ENCODE assay signal across 10 cellular contexts in the genomic region with DNA sequence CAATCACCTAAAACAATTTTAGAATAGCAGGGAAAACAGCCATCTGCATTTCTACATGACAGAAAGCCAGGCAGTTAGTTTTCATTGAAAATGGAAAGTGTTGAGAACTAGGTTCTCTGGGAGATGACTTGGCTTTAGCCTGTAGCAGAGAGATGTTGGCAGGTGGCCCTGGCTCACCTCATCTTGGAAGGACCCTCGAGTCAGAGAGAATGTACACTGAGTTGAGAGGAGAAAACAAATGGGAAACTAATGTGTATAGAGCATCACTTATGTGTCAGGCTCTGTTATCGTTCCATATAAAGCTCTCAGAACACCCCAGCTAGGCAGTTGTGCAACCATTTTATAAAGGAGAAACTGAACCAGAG. TPM values are rescaled to one million over a fixed set of nuclear protein-coding genes. Genes with fewer than 3 reads are reported as not detected.
A peak's percentile ranks its signal among the peaks of the same experiment; 100 is the strongest.
DNase-seq lines count a peak whose midpoint lies in the region; ATAC-seq and TF ChIP-seq lines count a peak whose summit lies in the region.
"Had no signal": no experiment of that assay in that cellular context is flagged by ENCODE, and none has a peak within 500 bp of the region (broad histone marks: within the 10 kb centered on the region; RNA-seq: fewer than 3 reads in every experiment).

No MANE protein-coding gene starts in this region.

- H4K20me1 ChIP-seq in SK-N-SH (ENCODE audit: insufficient read depth), result no peaks in the 10 kb centered on the region

- H3K9me3 ChIP-seq in SK-N-SH (no peaks in the 10 kb centered on the region), RWPE2 (ENCODE audit: severe bottlenecking) (no peaks in the 10 kb centered on the region), left ventricle myocardium inferior (replicated peaks) (no peaks in the 10 kb centered on the region), stomach (no peaks in the 10 kb centered on the region)

- POLR2A ChIA-PET in SK-N-SH (lab: Yijun Ruan, JAX), result no interaction called here

- CTCF ChIA-PET in SK-N-SH (lab: Yijun Ruan, JAX), result interaction anchor here (1.3 kb wide), 1 partner anchor 12 kb away, joined by 3 read pairs; no protein-coding TSS in a partner anchor

- peaks cover 12 to 26% of the 10 kb centered on the region in 2 experiments for H3K4me1 ChIP-seq in SK-N-SH (ENCODE audit: control insufficient read depth in 1 of 2, insufficient read depth in 2 of 2, low read depth in 1 of 2, low read length in 1 of 2)
- H3K4me1 ChIP-seq in RWPE2 (ENCODE audit: insufficient read depth, poor library complexity, severe bottlenecking), result peaks cover 31% of the 10 kb centered on the region
- H3K4me1 ChIP-seq in left ventricle myocardium inferior, result peaks cover 98% of the 10 kb centered on the region
- H3K4me1 ChIP-seq in stomach, result peaks cover 71 to 100% (median 85%) of the 10 kb centered on the region in 4 donors

- DNase-seq in SK-N-SH, result no peak
- no peak for DNase-seq in RWPE2 (ENCODE audit: low spot score)
- DNase-seq in left ventricle myocardium inferior, result no peak
- no peak for DNase-seq in stomach
- no peak for DNase-seq in NCI-H2029 (lab: John Stamatoyannopoulos, UW)
- DNase-seq in hepatic stellate cell (ENCODE audit: low spot score), result no peak
- DNase-seq: activated gamma-delta T cell treated with Interleukin-2 at 50 U/mL for 16 hours, NCI-H1694 treated with DMSO at 0.1 percent for 48 hours had no signal

- TF ChIP-seq CTCF in SK-N-SH (IDR thresholded peaks at IDR 0.05), result no peak
- TF ChIP-seq CTCF in RWPE2 (IDR thresholded peaks at IDR 0.05; ENCODE audit: poor library complexity, severe bottlenecking), result no peak
- no peak for TF ChIP-seq CTCF in left ventricle myocardium inferior (IDR thresholded peaks at IDR 0.05; ENCODE audit: borderline replicate concordance)
- TF ChIP-seq CTCF in stomach (IDR thresholded peaks at IDR 0.05), result no peak

- no peak for TF ChIP-seq RAD21 in SK-N-SH (IDR thresholded peaks at IDR 0.05; ENCODE audit: low read length)

- H3K4me3 ChIP-seq in SK-N-SH (ENCODE audit: low read depth in 2 of 2, low read length in 1 of 2) (no peak overlapping the region), RWPE2 (ENCODE audit: severe bottlenecking) (no peak overlapping the region), left ventricle myocardium inferior (no peak overlapping the region), stomach (no peak overlapping the region)

- no peak for TF ChIP-seq POLR2A in stomach (IDR thresholded peaks at IDR 0.05)

- no peaks in the 10 kb centered on the region for H3K9me2 ChIP-seq in SK-N-SH

- H3K9ac ChIP-seq in SK-N-SH, result no peak overlapping the region

- no peak for TF ChIP-seq EP300 in SK-N-SH (IDR thresholded peaks at IDR 0.05; ENCODE audit: borderline replicate concordance in 1 of 2, low read depth in 1 of 2, low read length in 1 of 2)
- no peak for TF ChIP-seq EP300 in stomach (IDR thresholded peaks at IDR 0.05)

- H3K27me3 ChIP-seq in SK-N-SH (ENCODE audit: insufficient read depth) (no peaks in the 10 kb centered on the region), RWPE2 (ENCODE audit: insufficient read depth, poor library complexity, severe bottlenecking) (no peaks in the 10 kb centered on the region), left ventricle myocardium inferior (ENCODE audit: low read depth) (no peaks in the 10 kb centered on the region), stomach (no peaks in the 10 kb centered on the region)

- H3F3A ChIP-seq in SK-N-SH (replicated peaks; ENCODE audit: insufficient read depth), result peaks cover 21% of the 10 kb centered on the region

- peak overlapping the region in 1 of 2 experiments; percentile 25; a peak in 1 of 4 replicates for H3K27ac ChIP-seq in SK-N-SH (ENCODE audit: low read depth in 2 of 2, low read length in 1 of 2)
- H3K27ac ChIP-seq in RWPE2 (ENCODE audit: poor library complexity, severe bottlenecking), result peak overlapping the region; percentile 4
- H3K27ac ChIP-seq in left ventricle myocardium inferior (replicated peaks), result peak overlapping the region; percentile 73
- peak overlapping the region; percentile 38 to 75 (median 67) for H3K27ac ChIP-seq in stomach

- intact Hi-C loops in left ventricle myocardium inferior (cut with micrococcal nuclease), result no loop called here
- intact Hi-C loops in stomach (cut with DNase I; ENCODE audit: low total_unique reads), result no loop called here

- H3K4me2 ChIP-seq in SK-N-SH, result no peak overlapping the region; the same call in 1 of the 2 replicates

- 68% methylated on average over 2 of the region's 2 CpGs for WGBS in SK-N-SH (ENCODE audit: low lambda C conversion rate)
- 31 to 37% (median 35%) methylated on average over 2 of the region's 2 CpGs for WGBS in stomach, 5 donors

- H3K36me3 ChIP-seq in SK-N-SH (replicated peaks in 1 of 2; ENCODE audit: control insufficient read depth in 1 of 2, insufficient read depth in 2 of 2, low read length in 1 of 2) (peaks cover 0 to 5% of the 10 kb centered on the region in 2 experiments), RWPE2 (ENCODE audit: low read depth) (peaks cover 21% of the 10 kb centered on the region), left ventricle myocardium inferior (peaks cover 18% of the 10 kb centered on the region), stomach (peaks cover 0 to 27% (median 17%) of the 10 kb centered on the region in 4 donors)

- ATAC-seq in SK-N-SH treated with all-trans-retinoic acid at 6 μM for 48 hours, result no peak
- ATAC-seq in RWPE2 (ENCODE audit: low read depth), result no peak
- no peak for ATAC-seq in GM21717 (IDR thresholded peaks at IDR 0.05; ENCODE audit: unreplicated experiment)

- H2AFZ ChIP-seq in SK-N-SH (ENCODE audit: low read depth), result no peak overlapping the region

- H3K79me2 ChIP-seq in SK-N-SH (ENCODE audit: insufficient read depth), result peaks cover 8% of the 10 kb centered on the region; the same call in 1 of the 2 replicates

TF ChIP-seq in SK-N-SH treated with all-trans-retinoic acid at 6 μM for 48 hours, 23 proteins besides CTCF, POLR2A, EP300 and RAD21:
- TF ChIP-seq, protein P1, sequence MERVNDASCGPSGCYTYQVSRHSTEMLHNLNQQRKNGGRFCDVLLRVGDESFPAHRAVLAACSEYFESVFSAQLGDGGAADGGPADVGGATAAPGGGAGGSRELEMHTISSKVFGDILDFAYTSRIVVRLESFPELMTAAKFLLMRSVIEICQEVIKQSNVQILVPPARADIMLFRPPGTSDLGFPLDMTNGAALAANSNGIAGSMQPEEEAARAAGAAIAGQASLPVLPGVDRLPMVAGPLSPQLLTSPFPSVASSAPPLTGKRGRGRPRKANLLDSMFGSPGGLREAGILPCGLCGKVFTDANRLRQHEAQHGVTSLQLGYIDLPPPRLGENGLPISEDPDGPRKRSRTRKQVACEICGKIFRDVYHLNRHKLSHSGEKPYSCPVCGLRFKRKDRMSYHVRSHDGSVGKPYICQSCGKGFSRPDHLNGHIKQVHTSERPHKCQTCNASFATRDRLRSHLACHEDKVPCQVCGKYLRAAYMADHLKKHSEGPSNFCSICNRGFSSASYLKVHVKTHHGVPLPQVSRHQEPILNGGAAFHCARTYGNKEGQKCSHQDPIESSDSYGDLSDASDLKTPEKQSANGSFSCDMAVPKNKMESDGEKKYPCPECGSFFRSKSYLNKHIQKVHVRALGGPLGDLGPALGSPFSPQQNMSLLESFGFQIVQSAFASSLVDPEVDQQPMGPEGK (CRISPR knock-in tag; IDR thresholded peaks at IDR 0.05; ENCODE audit: borderline replicate concordance), result no peak
- TF ChIP-seq ZNF8 (CRISPR knock-in tag; IDR thresholded peaks at IDR 0.05), result no peak
- no peak for TF ChIP-seq ZNF70 (CRISPR knock-in tag; IDR thresholded peaks at IDR 0.05)
- TF ChIP-seq CSDC2 (CRISPR knock-in tag; IDR thresholded peaks at IDR 0.05), result 0 out of 2 replicates have a peak, but pooled peaks have one; percentile 38

TF ChIP-seq in SK-N-SH, 30 proteins besides CTCF, POLR2A, EP300 and RAD21 (continues in another document):
- no peak for TF ChIP-seq NFIC (IDR thresholded peaks at IDR 0.05; ENCODE audit: borderline replicate concordance)
- TF ChIP-seq, protein P2, sequence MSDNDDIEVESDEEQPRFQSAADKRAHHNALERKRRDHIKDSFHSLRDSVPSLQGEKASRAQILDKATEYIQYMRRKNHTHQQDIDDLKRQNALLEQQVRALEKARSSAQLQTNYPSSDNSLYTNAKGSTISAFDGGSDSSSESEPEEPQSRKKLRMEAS (IDR thresholded peaks at IDR 0.05; ENCODE audit: low read depth), result no peak
- TF ChIP-seq, protein P3, sequence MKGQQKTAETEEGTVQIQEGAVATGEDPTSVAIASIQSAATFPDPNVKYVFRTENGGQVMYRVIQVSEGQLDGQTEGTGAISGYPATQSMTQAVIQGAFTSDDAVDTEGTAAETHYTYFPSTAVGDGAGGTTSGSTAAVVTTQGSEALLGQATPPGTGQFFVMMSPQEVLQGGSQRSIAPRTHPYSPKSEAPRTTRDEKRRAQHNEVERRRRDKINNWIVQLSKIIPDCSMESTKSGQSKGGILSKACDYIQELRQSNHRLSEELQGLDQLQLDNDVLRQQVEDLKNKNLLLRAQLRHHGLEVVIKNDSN (IDR thresholded peaks at IDR 0.05; ENCODE audit: borderline replicate concordance, low read depth), result no peak
- no peak for TF ChIP-seq SIN3A (IDR thresholded peaks at IDR 0.05; ENCODE audit: borderline replicate concordance, low read depth, low read length)
- no peak for TF ChIP-seq NRF1 (IDR thresholded peaks at IDR 0.05; ENCODE audit: low read depth, low read length)
- no peak for TF ChIP-seq GATA2 (CRISPR knock-in tag; IDR thresholded peaks at IDR 0.05)
- TF ChIP-seq FOSL2 (IDR thresholded peaks at IDR 0.05; ENCODE audit: borderline replicate concordance, low read depth), result no peak
- no peak for TF ChIP-seq TAF1 (IDR thresholded peaks at IDR 0.05; ENCODE audit: borderline replicate concordance, low read depth, low read length)
- TF ChIP-seq GABPA (IDR thresholded peaks at IDR 0.05; ENCODE audit: low read depth), result no peak
- TF ChIP-seq JUND (IDR thresholded peaks at IDR 0.05), result no peak
- no peak for TF ChIP-seq POLR2AphosphoS5 (IDR thresholded peaks at IDR 0.05; ENCODE audit: low read depth, low read length)
- TF ChIP-seq, protein P4, sequence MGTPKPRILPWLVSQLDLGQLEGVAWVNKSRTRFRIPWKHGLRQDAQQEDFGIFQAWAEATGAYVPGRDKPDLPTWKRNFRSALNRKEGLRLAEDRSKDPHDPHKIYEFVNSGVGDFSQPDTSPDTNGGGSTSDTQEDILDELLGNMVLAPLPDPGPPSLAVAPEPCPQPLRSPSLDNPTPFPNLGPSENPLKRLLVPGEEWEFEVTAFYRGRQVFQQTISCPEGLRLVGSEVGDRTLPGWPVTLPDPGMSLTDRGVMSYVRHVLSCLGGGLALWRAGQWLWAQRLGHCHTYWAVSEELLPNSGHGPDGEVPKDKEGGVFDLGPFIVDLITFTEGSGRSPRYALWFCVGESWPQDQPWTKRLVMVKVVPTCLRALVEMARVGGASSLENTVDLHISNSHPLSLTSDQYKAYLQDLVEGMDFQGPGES (IDR thresholded peaks at IDR 0.05; ENCODE audit: low read depth, low read length), result no peak

RNA-seq across cellular contexts. Expression of a gene that starts 51.9 kb away (rescaled TPM):
- polyA plus RNA-seq in SK-N-SH (2012; rRNA removed), result 8.5 and 9.5 TPM in 2 replicates
- 5.2 and 7.2 TPM in 2 replicates for polyA plus RNA-seq in SK-N-SH (2012; cell fraction: cytosol; rRNA removed)
- 16.8 and 20.7 TPM in 2 replicates for polyA plus RNA-seq in SK-N-SH (2012; cell fraction: nucleus; rRNA removed)
- total RNA-seq in left ventricle myocardium inferior, result 23.9 TPM
- 10 to 100 TPM; 23.7 to 39.0 (median 31.9) TPM for total RNA-seq in stomach
- 10 to 100 TPM in 1 of 3 donors, 1 to 10 TPM in 2; 4.9 to 10.3 (median 7.0) TPM for polyA plus RNA-seq in stomach
